ENCODE assay signal across 21 cellular contexts in the genomic region with DNA sequence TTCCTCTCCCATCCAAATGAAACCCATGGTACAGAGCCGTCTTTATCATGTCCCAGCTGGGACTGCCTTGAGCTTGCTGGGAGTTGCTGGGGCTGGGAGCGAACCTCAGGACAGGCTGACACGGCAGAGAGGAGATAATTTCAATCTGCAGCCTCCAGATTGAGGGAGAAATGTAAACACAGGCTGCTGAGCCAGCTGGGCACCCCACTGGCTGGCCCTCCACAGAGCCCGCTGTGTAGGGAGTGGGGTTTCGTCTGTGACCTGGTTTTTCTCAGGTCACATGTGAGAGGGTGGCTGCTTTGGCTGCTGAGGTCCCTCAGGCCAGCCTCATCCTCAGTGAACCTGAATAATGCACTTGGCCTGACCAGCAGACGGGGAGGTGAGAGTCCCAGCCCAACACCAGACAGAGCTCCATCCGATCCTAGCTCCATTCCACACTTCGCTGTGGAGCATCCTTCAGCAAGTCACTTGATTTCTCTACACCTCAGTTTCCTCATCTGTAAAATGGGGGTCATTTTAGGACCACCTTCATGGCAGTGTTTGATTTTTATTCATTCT.
"Had no signal": no experiment of that assay in that cellular context is flagged by ENCODE, and none has a peak within 500 bp of the region (broad histone marks: within the 10 kb centered on the region; RNA-seq: fewer than 3 reads in every experiment).

No MANE protein-coding gene starts in this region.

- H3K27ac Mint-ChIP-seq: endodermal cell; naive thymus-derived CD4-positive, alpha-beta T cell; stimulated activated effector memory CD8-positive, alpha-beta T cell treated with anti-CD3 and anti-CD28 coated beads, Interleukin-12 subunit alpha, Interleukin-12 subunit beta, amount 100 ng/mL, for 72 hours; type B pancreatic cell had no signal

- H3K4me3 Mint-ChIP-seq: endodermal cell; naive thymus-derived CD4-positive, alpha-beta T cell; stimulated activated effector memory CD8-positive, alpha-beta T cell treated with anti-CD3 and anti-CD28 coated beads, Interleukin-12 subunit alpha, Interleukin-12 subunit beta, amount 100 ng/mL, for 72 hours; type B pancreatic cell had no signal

- H3K4me3 ChIP-seq: colonic mucosa, right lobe of liver, suprapubic skin, thyroid gland had no signal

- H3K36me3 ChIP-seq: colonic mucosa, neutrophil, right lobe of liver, suprapubic skin, thyroid gland had no signal

- H3K4me1 Mint-ChIP-seq: endodermal cell; naive thymus-derived CD4-positive, alpha-beta T cell; stimulated activated effector memory CD8-positive, alpha-beta T cell treated with anti-CD3 and anti-CD28 coated beads, Interleukin-12 subunit alpha, Interleukin-12 subunit beta, amount 100 ng/mL, for 72 hours had no signal

- H3K9me3 ChIP-seq: colonic mucosa, neutrophil, right lobe of liver, suprapubic skin, thyroid gland had no signal

- H3K9me3 Mint-ChIP-seq: endodermal cell; stimulated activated effector memory CD8-positive, alpha-beta T cell treated with anti-CD3 and anti-CD28 coated beads, Interleukin-12 subunit alpha, Interleukin-12 subunit beta, amount 100 ng/mL, for 72 hours; type B pancreatic cell had no signal

- H3K27me3 ChIP-seq: colonic mucosa, neutrophil, right lobe of liver, suprapubic skin, thyroid gland had no signal

- H3K4me1 ChIP-seq: colonic mucosa, suprapubic skin had no signal

- DNase-seq: colonic mucosa; effector CD4-positive, alpha-beta T cell; endodermal cell; foreskin melanocyte; head of caudate nucleus; hippocampal formation; mammary epithelial cell; naive thymus-derived CD4-positive, alpha-beta T cell; right lobe of liver; stimulated activated CD4-positive, alpha-beta T cell treated with anti-CD3 and anti-CD28 coated beads, Interleukin-4, amount 100 ng/mL, for 1 hour; stimulated activated CD8-positive, alpha-beta memory T cell treated with anti-CD3 and anti-CD28 coated beads, Interleukin-4, amount 100 ng/mL, for 48 hours; stimulated activated naive CD8-positive, alpha-beta T cell treated with anti-CD3 and anti-CD28 coated beads, Interleukin-15, Interleukin-2, amounts not matched to agents 100 U/mL and 50 U/mL, for 24 hours; thyroid gland had no signal

- H3K27ac ChIP-seq: colonic mucosa, neutrophil, right lobe of liver, suprapubic skin, thyroid gland had no signal

- ATAC-seq: left lobe of liver; naive thymus-derived CD4-positive, alpha-beta T cell; right lobe of liver; stimulated activated effector memory CD8-positive, alpha-beta T cell treated with anti-CD3 and anti-CD28 coated beads, Interleukin-12 subunit alpha, Interleukin-12 subunit beta, amount 100 ng/mL, for 72 hours; stimulated activated naive CD8-positive, alpha-beta T cell treated with anti-CD3 and anti-CD28 coated beads, Interleukin-15, Interleukin-2, amounts not matched to agents 100 U/mL and 50 U/mL, for 24 hours had no signal

- H3K36me3 Mint-ChIP-seq: naive thymus-derived CD4-positive, alpha-beta T cell; stimulated activated effector memory CD8-positive, alpha-beta T cell treated with anti-CD3 and anti-CD28 coated beads, Interleukin-12 subunit alpha, Interleukin-12 subunit beta, amount 100 ng/mL, for 72 hours; type B pancreatic cell had no signal

- FAIRE-seq: endothelial cell of umbilical vein, islet of Langerhans, urothelium cell line had no signal
